ENCODE assay signal across 8 cellular contexts in genomic region chr1:150366416-150367296, GRCh38. TPM values are rescaled to one million over a fixed set of nuclear protein-coding genes. Genes with fewer than 3 reads are reported as not detected.
DNase-seq lines count a peak whose midpoint lies in the region; ATAC-seq and TF ChIP-seq lines count a peak whose summit lies in the region.

No MANE protein-coding gene starts in this region.

- no peaks in the 10 kb centered on the region for H3K27me3 Mint-ChIP-seq in effector memory CD8-positive, alpha-beta T cell
- H3K27me3 Mint-ChIP-seq in neural crest cell (ENCODE audit: low read depth), result peaks cover 2% of the 10 kb centered on the region

- H3K36me3 Mint-ChIP-seq in effector memory CD8-positive, alpha-beta T cell (ENCODE audit: insufficient read depth), result peaks cover 53% of the 10 kb centered on the region
- H3K36me3 Mint-ChIP-seq in neural crest cell (ENCODE audit: low read depth), result no peaks in the 10 kb centered on the region

- H3K27ac Mint-ChIP-seq in effector memory CD8-positive, alpha-beta T cell, result peak overlapping the region; percentile 98 to 99
- H3K27ac Mint-ChIP-seq in neural crest cell (ENCODE audit: unreplicated experiment), result no peak overlapping the region

- H3K36me3 ChIP-seq in OCI-LY1 (ENCODE audit: insufficient read depth, low read length), result peaks cover 26% of the 10 kb centered on the region

- H4K20me1 ChIP-seq in OCI-LY1 (ENCODE audit: insufficient read depth, low read length), result no peaks in the 10 kb centered on the region

- no peak for DNase-seq in effector memory CD8-positive, alpha-beta T cell
- no peak for DNase-seq in neural crest cell (ENCODE audit: low read depth, low spot score)
- DNase-seq in RWPE1 (ENCODE audit: low spot score), result no peak
- no peak for DNase-seq in NOMO-1 treated with dmso at 0.1 percent for 144 hours (lab: John Stamatoyannopoulos, UW; ENCODE audit: unreplicated experiment)

- H3K4me3 ChIP-seq in GM12875 (ENCODE audit: low read depth, low read length), result peak overlapping the region; percentile 55
- H3K4me3 ChIP-seq in OCI-LY1 (ENCODE audit: low read depth, low read length, poor library complexity, severe bottlenecking), result peak overlapping the region; percentile 84

- H3K4me1 ChIP-seq in OCI-LY1 (ENCODE audit: insufficient read depth, low read length, severe bottlenecking), result peaks cover 48% of the 10 kb centered on the region

- H3K79me2 ChIP-seq in OCI-LY1 (ENCODE audit: insufficient read depth, low read length), result peaks cover 71% of the 10 kb centered on the region

- TF ChIP-seq CTCF in GM12875 (IDR thresholded peaks at IDR 0.05; ENCODE audit: borderline replicate concordance, insufficient read depth, low read depth, low read length) (no peak), OCI-LY1 (IDR thresholded peaks at IDR 0.05; ENCODE audit: low read length) (no peak), neural crest cell (conservative IDR thresholded peaks at IDR 0.05) (no peak), RWPE1 (conservative IDR thresholded peaks at IDR 0.05; ENCODE audit: low read depth) (no peak)

- no peak overlapping the region for H2AFZ ChIP-seq in OCI-LY1 (ENCODE audit: low read length)

- POLR2A ChIA-PET in RWPE1 (lab: Yijun Ruan, JAX; ENCODE audit: low non-redundant PET), result no interaction called here

- peak overlapping the region; percentile 96 for H3K9ac ChIP-seq in OCI-LY1 (ENCODE audit: low read length)

- peak overlapping the region; percentile 96 to 97 for H3K4me3 Mint-ChIP-seq in effector memory CD8-positive, alpha-beta T cell
- peak overlapping the region; percentile 96 for H3K4me3 Mint-ChIP-seq in neural crest cell

- peak overlapping the region; percentile 93 for H3K4me2 ChIP-seq in OCI-LY1 (ENCODE audit: low read length)

- H3K27me3 ChIP-seq in OCI-LY1 (ENCODE audit: insufficient read depth, low read length), result no peaks in the 10 kb centered on the region

- ATAC-seq in effector memory CD8-positive, alpha-beta T cell (replicated peaks), result no peak
- no peak for ATAC-seq in GM18870 (IDR thresholded peaks at IDR 0.05; ENCODE audit: unreplicated experiment)
- ATAC-seq in GM19395 (IDR thresholded peaks at IDR 0.05; ENCODE audit: unreplicated experiment), result no peak

- no peaks in the 10 kb centered on the region for H3K9me3 ChIP-seq in OCI-LY1 (ENCODE audit: low read length)

- peaks cover 31 to 49% of the 10 kb centered on the region in 2 donors for H3K4me1 Mint-ChIP-seq in effector memory CD8-positive, alpha-beta T cell (ENCODE audit: low read depth in 2 of 2)
- H3K4me1 Mint-ChIP-seq in neural crest cell, result peaks cover 45% of the 10 kb centered on the region

- H3F3A ChIP-seq in OCI-LY1 (ENCODE audit: insufficient read depth, low read length), result no peaks in the 10 kb centered on the region

- CTCF ChIA-PET in RWPE1 (lab: Yijun Ruan, JAX), result no interaction called here

- no peaks in the 10 kb centered on the region for H3K9me2 ChIP-seq in OCI-LY1 (ENCODE audit: low read depth, low read length)

- no peaks in the 10 kb centered on the region for H3K9me3 Mint-ChIP-seq in effector memory CD8-positive, alpha-beta T cell
- no peaks in the 10 kb centered on the region for H3K9me3 Mint-ChIP-seq in neural crest cell

- H3K27ac ChIP-seq in OCI-LY1 (ENCODE audit: low read depth, low read length, poor library complexity, severe bottlenecking) (peak overlapping the region; percentile 95), RWPE1 (no peak overlapping the region)

RNA-seq across cellular contexts. Expression of gene RPRD2, which starts 2.7 kb away (rescaled TPM):
- total RNA-seq in neural crest cell, result 40.8 and 43.6 TPM in 2 replicates

RNA-seq across cellular contexts. Expression of gene PRPF3, which starts 45.3 kb away (rescaled TPM):
- total RNA-seq in neural crest cell, result 85.9 and 86.6 TPM in 2 replicates
